20 cellular contexts compared by ENCODE assay signal in genomic region chr1:209134001-209134400, GRCh38.
A peak's percentile ranks its signal among the peaks of the same experiment; 100 is the strongest.
DNase-seq lines count a peak whose midpoint lies in the region; ATAC-seq and TF ChIP-seq lines count a peak whose summit lies in the region.
"Had no signal": no experiment of that assay in that cellular context is flagged by ENCODE, and none has a peak within 500 bp of the region (broad histone marks: within the 10 kb centered on the region; RNA-seq: fewer than 3 reads in every experiment).

No MANE protein-coding gene starts in this region.

- H3K4me3 ChIP-seq in GM23338 (no peak overlapping the region), OCI-LY3 (ENCODE audit: low read length) (no peak overlapping the region), SK-N-SH (ENCODE audit: low read depth in 2 of 2, low read length in 1 of 2) (no peak overlapping the region), suprapubic skin (no peak overlapping the region)
- H3K4me3 ChIP-seq: prostate gland, skin epidermis, uterus had no signal

- peak overlapping the region; percentile 28; the same call in 1 of the 2 replicates for H2AFZ ChIP-seq in GM23338
- no peak overlapping the region for H2AFZ ChIP-seq in OCI-LY3 (ENCODE audit: low read depth, low read length)
- H2AFZ ChIP-seq in SK-N-SH (ENCODE audit: low read depth), result no peak overlapping the region

- in situ Hi-C loops in GM13977 (cut with MboI; ENCODE audit: low pct_unique_long_range_greater_than_20kb, low sequenced_read_pairs, unreplicated experiment), result no loop called here

- peaks cover 16% of the 10 kb centered on the region for H3K4me1 Mint-ChIP-seq in GM23338
- H3K4me1 Mint-ChIP-seq: activated CD4-positive, alpha-beta T cell treated with anti-CD3 and anti-CD28 coated beads for 36 hours; activated CD8-positive, alpha-beta memory T cell treated with anti-CD3 and anti-CD28 coated beads, Interleukin-2, amount 10 ng/mL, durations not matched to agents 7 days and 5 days; CD4-positive, CD25-positive, alpha-beta regulatory T cell; mesothelial cell of epicardium had no signal

- H3K27ac ChIP-seq in GM23338 (ENCODE audit: low read depth), result no peak overlapping the region
- H3K27ac ChIP-seq in OCI-LY3 (ENCODE audit: low read length), result peak overlapping the region; percentile 21; the same call in 1 of the 2 replicates
- no peak overlapping the region for H3K27ac ChIP-seq in SK-N-SH (ENCODE audit: low read depth in 2 of 2, low read length in 1 of 2)
- no peak overlapping the region for H3K27ac ChIP-seq in suprapubic skin
- H3K27ac ChIP-seq: prostate gland, skin epidermis, uterus had no signal

- DNase-seq in GM13977 (ENCODE audit: low spot score) (peak; percentile 32), GM23338 (ENCODE audit: low spot score) (no peak), NCI-H1436 (lab: John Stamatoyannopoulos, UW) (no peak), SK-N-SH (no peak), suprapubic skin (ENCODE audit: low spot score in 2 of 2) (no peak), NCI-H345 (lab: John Stamatoyannopoulos, UW) (no peak)
- DNase-seq: activated CD4-positive, alpha-beta T cell treated with anti-CD3 and anti-CD28 coated beads for 36 hours; activated CD8-positive, alpha-beta memory T cell treated with anti-CD3 and anti-CD28 coated beads, Interleukin-2, amount 10 ng/mL, durations not matched to agents 7 days and 5 days; CD4-positive, CD25-positive, alpha-beta regulatory T cell; DMS153; kidney glomerular epithelial cell; NCI-H1105 treated with DMSO at 0.1 percent for 48 hours; RPMI8226; stimulated activated CD4-positive, alpha-beta T cell treated with anti-CD3 and anti-CD28 coated beads, Interleukin-4, amount 100 ng/mL, for 1 hour; uterus had no signal

- no peak overlapping the region for H3K4me3 Mint-ChIP-seq in GM23338
- H3K4me3 Mint-ChIP-seq: activated CD4-positive, alpha-beta T cell treated with anti-CD3 and anti-CD28 coated beads for 36 hours; activated CD8-positive, alpha-beta memory T cell treated with anti-CD3 and anti-CD28 coated beads, Interleukin-2, amount 10 ng/mL, durations not matched to agents 7 days and 5 days; CD4-positive, CD25-positive, alpha-beta regulatory T cell; mesothelial cell of epicardium had no signal

- H3K9ac ChIP-seq in OCI-LY3 (ENCODE audit: low read length) (no peak overlapping the region), SK-N-SH (no peak overlapping the region)

- TF ChIP-seq POLR2A in suprapubic skin (IDR thresholded peaks at IDR 0.05), result no peak

- H4K20me1 ChIP-seq in GM23338 (replicated peaks; ENCODE audit: insufficient read depth) (no peaks in the 10 kb centered on the region), OCI-LY3 (ENCODE audit: insufficient read depth, low read length) (no peaks in the 10 kb centered on the region), SK-N-SH (ENCODE audit: insufficient read depth) (no peaks in the 10 kb centered on the region)

- POLR2A ChIA-PET in SK-N-SH (lab: Yijun Ruan, JAX), result no interaction called here

- TF ChIP-seq CTCF in GM13977 (IDR thresholded peaks at IDR 0.05; ENCODE audit: extremely low read depth, insufficient read depth, missing control alignments) (no peak), GM23338 (conservative IDR thresholded peaks at IDR 0.05; ENCODE audit: low read depth in 2 of 2) (no peak), OCI-LY3 (IDR thresholded peaks at IDR 0.05; ENCODE audit: low read depth, low read length) (no peak), SK-N-SH (IDR thresholded peaks at IDR 0.05) (no peak), suprapubic skin (IDR thresholded peaks at IDR 0.05) (no peak)

- no peak overlapping the region for H3K4me2 ChIP-seq in GM23338
- no peak overlapping the region for H3K4me2 ChIP-seq in OCI-LY3 (ENCODE audit: low read length)
- no peak overlapping the region for H3K4me2 ChIP-seq in SK-N-SH

- H3K79me2 ChIP-seq in GM23338 (replicated peaks; ENCODE audit: insufficient read depth), result no peaks in the 10 kb centered on the region
- H3K79me2 ChIP-seq in OCI-LY3 (ENCODE audit: low read length), result no peaks in the 10 kb centered on the region
- no peaks in the 10 kb centered on the region for H3K79me2 ChIP-seq in SK-N-SH (ENCODE audit: insufficient read depth)

- ATAC-seq in GM19035 (IDR thresholded peaks at IDR 0.05; ENCODE audit: unreplicated experiment) (peak; percentile 91), GM23338 (no peak)
- ATAC-seq: activated CD4-positive, alpha-beta T cell treated with anti-CD3 and anti-CD28 coated beads for 36 hours; activated CD8-positive, alpha-beta memory T cell treated with anti-CD3 and anti-CD28 coated beads, Interleukin-2, amount 10 ng/mL, durations not matched to agents 7 days and 5 days had no signal

- H3K27ac Mint-ChIP-seq in GM23338, result no peak overlapping the region
- H3K27ac Mint-ChIP-seq: activated CD4-positive, alpha-beta T cell treated with anti-CD3 and anti-CD28 coated beads for 36 hours; activated CD8-positive, alpha-beta memory T cell treated with anti-CD3 and anti-CD28 coated beads, Interleukin-2, amount 10 ng/mL, durations not matched to agents 7 days and 5 days; CD4-positive, CD25-positive, alpha-beta regulatory T cell; mesothelial cell of epicardium had no signal

- peaks cover 11% of the 10 kb centered on the region for H3K27me3 Mint-ChIP-seq in GM23338 (ENCODE audit: insufficient read depth, low read depth, poor library complexity)
- H3K27me3 Mint-ChIP-seq: activated CD8-positive, alpha-beta memory T cell treated with anti-CD3 and anti-CD28 coated beads, Interleukin-2, amount 10 ng/mL, durations not matched to agents 7 days and 5 days; CD4-positive, CD25-positive, alpha-beta regulatory T cell had no signal

- TF ChIP-seq EP300 in SK-N-SH (IDR thresholded peaks at IDR 0.05; ENCODE audit: borderline replicate concordance in 1 of 2, low read depth in 1 of 2, low read length in 1 of 2) (no peak), suprapubic skin (IDR thresholded peaks at IDR 0.05) (no peak)

- H3F3A ChIP-seq in GM23338 (replicated peaks; ENCODE audit: low read depth) (no peaks in the 10 kb centered on the region), SK-N-SH (replicated peaks; ENCODE audit: insufficient read depth) (no peaks in the 10 kb centered on the region)

- WGBS in SK-N-SH (ENCODE audit: low lambda C conversion rate), result 55% methylated on average over 5 of the region's 5 CpGs
- 84% methylated on average over 5 of the region's 5 CpGs for WGBS in suprapubic skin

- H3K9me3 ChIP-seq in OCI-LY3 (ENCODE audit: insufficient read depth, low read length) (peaks cover 4% of the 10 kb centered on the region; the same call in 1 of the 2 replicates), SK-N-SH (no peaks in the 10 kb centered on the region), suprapubic skin (no peaks in the 10 kb centered on the region)
- H3K9me3 ChIP-seq: prostate gland, uterus had no signal

- peaks cover 20% of the 10 kb centered on the region for H3K36me3 Mint-ChIP-seq in GM23338 (ENCODE audit: low read depth)
- H3K36me3 Mint-ChIP-seq: activated CD8-positive, alpha-beta memory T cell treated with anti-CD3 and anti-CD28 coated beads, Interleukin-2, amount 10 ng/mL, durations not matched to agents 7 days and 5 days; CD4-positive, CD25-positive, alpha-beta regulatory T cell had no signal

- CTCF ChIA-PET in SK-N-SH (lab: Yijun Ruan, JAX), result no interaction called here

- H3K4me1 ChIP-seq in GM23338 (ENCODE audit: insufficient read depth) (peaks cover 11% of the 10 kb centered on the region), OCI-LY3 (ENCODE audit: low read length) (peaks cover 19% of the 10 kb centered on the region), SK-N-SH (ENCODE audit: control insufficient read depth in 1 of 2, insufficient read depth in 2 of 2, low read depth in 1 of 2, low read length in 1 of 2) (no peaks in the 10 kb centered on the region), suprapubic skin (no peaks in the 10 kb centered on the region)
- H3K4me1 ChIP-seq: prostate gland, uterus had no signal

- H3K36me3 ChIP-seq in GM23338 (ENCODE audit: insufficient read depth) (no peaks in the 10 kb centered on the region; the same call in 1 of the 2 replicates), OCI-LY3 (replicated peaks; ENCODE audit: low read depth, low read length) (no peaks in the 10 kb centered on the region), SK-N-SH (replicated peaks in 1 of 2; ENCODE audit: control insufficient read depth in 1 of 2, insufficient read depth in 2 of 2, low read length in 1 of 2) (no peaks in the 10 kb centered on the region), suprapubic skin (no peaks in the 10 kb centered on the region)
- H3K36me3 ChIP-seq: prostate gland, uterus had no signal

- no peak for TF ChIP-seq RAD21 in SK-N-SH (IDR thresholded peaks at IDR 0.05; ENCODE audit: low read length)

- no peaks in the 10 kb centered on the region for H3K27me3 ChIP-seq in GM23338 (ENCODE audit: insufficient read depth)
- no peaks in the 10 kb centered on the region for H3K27me3 ChIP-seq in OCI-LY3 (ENCODE audit: low read depth, low read length)
- H3K27me3 ChIP-seq in SK-N-SH (ENCODE audit: insufficient read depth), result no peaks in the 10 kb centered on the region
- H3K27me3 ChIP-seq in suprapubic skin, result no peaks in the 10 kb centered on the region
- H3K27me3 ChIP-seq: uterus had no signal

- H3K9me3 Mint-ChIP-seq in GM23338, result peaks cover 20% of the 10 kb centered on the region

- H3K9me2 ChIP-seq in GM23338 (ENCODE audit: insufficient read depth), result 0 out of 2 replicates have a peak, but pooled peaks cover 4% of the 10 kb centered on the region
- H3K9me2 ChIP-seq in SK-N-SH, result no peaks in the 10 kb centered on the region

TF ChIP-seq in GM23338, 12 proteins besides CTCF, POLR2A, EP300 and RAD21 (continues in another document):
- TF ChIP-seq NANOG (IDR thresholded peaks at IDR 0.05; ENCODE audit: borderline replicate concordance) (no peak), POLR2AphosphoS5 (IDR thresholded peaks at IDR 0.05; ENCODE audit: low read depth) (no peak)

TF ChIP-seq in SK-N-SH, 30 proteins besides CTCF, POLR2A, EP300 and RAD21 (continues in another document):
- TF ChIP-seq ELF1 (IDR thresholded peaks at IDR 0.05) (no peak), GABPA (IDR thresholded peaks at IDR 0.05; ENCODE audit: low read depth) (no peak), FOXJ3 (CRISPR knock-in tag; IDR thresholded peaks at IDR 0.05) (no peak), ZBTB33 (IDR thresholded peaks at IDR 0.05; ENCODE audit: borderline replicate concordance, low read depth) (no peak)
